Comparison of ENCODE assay signal across 2 cellular contexts in the genomic region with DNA sequence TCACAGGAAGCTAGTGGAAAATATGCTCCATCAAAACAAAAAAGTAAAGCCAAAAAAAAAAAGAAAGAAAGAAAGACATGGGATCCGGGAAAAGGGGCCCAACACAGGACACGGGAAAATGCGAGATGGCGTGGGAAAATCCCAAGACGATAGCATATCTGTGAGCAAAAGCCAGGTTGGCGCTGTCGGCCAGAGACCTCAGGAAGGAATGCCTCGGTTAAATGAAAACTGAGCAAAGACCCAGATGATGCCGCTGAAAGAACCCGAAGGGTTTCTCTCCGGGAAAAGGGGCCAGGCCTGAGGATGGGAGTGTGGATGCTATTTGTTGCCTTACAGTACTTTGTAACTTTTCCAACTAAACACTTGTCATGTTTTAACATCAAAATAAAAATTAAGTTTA.
TF ChIP-seq lines count a peak whose summit lies in the region.

No MANE protein-coding gene starts in this region.

TF ChIP-seq in IMR-90, 13 proteins besides CTCF, POLR2A, EP300 and RAD21:
- TF ChIP-seq FOS (IDR thresholded peaks at IDR 0.05; ENCODE audit: low read depth, low read length) (no peak), NFE2L2 (IDR thresholded peaks at IDR 0.05; ENCODE audit: low read depth, low read length) (no peak), RCOR1 (IDR thresholded peaks at IDR 0.05; ENCODE audit: insufficient replicate concordance, low read length) (no peak), BHLHE40 (IDR thresholded peaks at IDR 0.05; ENCODE audit: low read depth, low read length) (no peak), MXI1 (IDR thresholded peaks at IDR 0.05; ENCODE audit: borderline replicate concordance, low read depth, low read length) (no peak), MAZ (IDR thresholded peaks at IDR 0.05; ENCODE audit: borderline replicate concordance, low read depth, low read length) (no peak), CEBPB (IDR thresholded peaks at IDR 0.05; ENCODE audit: low read depth, low read length) (no peak), RFX5 (IDR thresholded peaks at IDR 0.05; ENCODE audit: low read depth, low read length) (no peak), MAFK (IDR thresholded peaks at IDR 0.05; ENCODE audit: low read depth, low read length) (no peak), SMC3 (IDR thresholded peaks at IDR 0.05; ENCODE audit: low read depth, low read length) (no peak), CHD1 (IDR thresholded peaks at IDR 0.05; ENCODE audit: low read depth, low read length) (no peak)
- TF ChIP-seq, protein P1, sequence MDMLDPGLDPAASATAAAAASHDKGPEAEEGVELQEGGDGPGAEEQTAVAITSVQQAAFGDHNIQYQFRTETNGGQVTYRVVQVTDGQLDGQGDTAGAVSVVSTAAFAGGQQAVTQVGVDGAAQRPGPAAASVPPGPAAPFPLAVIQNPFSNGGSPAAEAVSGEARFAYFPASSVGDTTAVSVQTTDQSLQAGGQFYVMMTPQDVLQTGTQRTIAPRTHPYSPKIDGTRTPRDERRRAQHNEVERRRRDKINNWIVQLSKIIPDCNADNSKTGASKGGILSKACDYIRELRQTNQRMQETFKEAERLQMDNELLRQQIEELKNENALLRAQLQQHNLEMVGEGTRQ (IDR thresholded peaks at IDR 0.05; ENCODE audit: low read depth, low read length), result no peak
- TF ChIP-seq, protein P2, sequence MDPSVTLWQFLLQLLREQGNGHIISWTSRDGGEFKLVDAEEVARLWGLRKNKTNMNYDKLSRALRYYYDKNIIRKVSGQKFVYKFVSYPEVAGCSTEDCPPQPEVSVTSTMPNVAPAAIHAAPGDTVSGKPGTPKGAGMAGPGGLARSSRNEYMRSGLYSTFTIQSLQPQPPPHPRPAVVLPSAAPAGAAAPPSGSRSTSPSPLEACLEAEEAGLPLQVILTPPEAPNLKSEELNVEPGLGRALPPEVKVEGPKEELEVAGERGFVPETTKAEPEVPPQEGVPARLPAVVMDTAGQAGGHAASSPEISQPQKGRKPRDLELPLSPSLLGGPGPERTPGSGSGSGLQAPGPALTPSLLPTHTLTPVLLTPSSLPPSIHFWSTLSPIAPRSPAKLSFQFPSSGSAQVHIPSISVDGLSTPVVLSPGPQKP (IDR thresholded peaks at IDR 0.05; ENCODE audit: borderline replicate concordance, low read depth, low read length), result no peak

TF ChIP-seq in H1, 55 proteins besides CTCF, POLR2A, EP300 and RAD21:
- TF ChIP-seq YY1 (IDR thresholded peaks at IDR 0.05; ENCODE audit: low read depth, low read length) (no peak), JUND (IDR thresholded peaks at IDR 0.05; ENCODE audit: low read length) (no peak), CHD2 (IDR thresholded peaks at IDR 0.05; ENCODE audit: low read length) (no peak), NRF1 (IDR thresholded peaks at IDR 0.05; ENCODE audit: low read depth, low read length) (no peak)
- TF ChIP-seq, protein P3, sequence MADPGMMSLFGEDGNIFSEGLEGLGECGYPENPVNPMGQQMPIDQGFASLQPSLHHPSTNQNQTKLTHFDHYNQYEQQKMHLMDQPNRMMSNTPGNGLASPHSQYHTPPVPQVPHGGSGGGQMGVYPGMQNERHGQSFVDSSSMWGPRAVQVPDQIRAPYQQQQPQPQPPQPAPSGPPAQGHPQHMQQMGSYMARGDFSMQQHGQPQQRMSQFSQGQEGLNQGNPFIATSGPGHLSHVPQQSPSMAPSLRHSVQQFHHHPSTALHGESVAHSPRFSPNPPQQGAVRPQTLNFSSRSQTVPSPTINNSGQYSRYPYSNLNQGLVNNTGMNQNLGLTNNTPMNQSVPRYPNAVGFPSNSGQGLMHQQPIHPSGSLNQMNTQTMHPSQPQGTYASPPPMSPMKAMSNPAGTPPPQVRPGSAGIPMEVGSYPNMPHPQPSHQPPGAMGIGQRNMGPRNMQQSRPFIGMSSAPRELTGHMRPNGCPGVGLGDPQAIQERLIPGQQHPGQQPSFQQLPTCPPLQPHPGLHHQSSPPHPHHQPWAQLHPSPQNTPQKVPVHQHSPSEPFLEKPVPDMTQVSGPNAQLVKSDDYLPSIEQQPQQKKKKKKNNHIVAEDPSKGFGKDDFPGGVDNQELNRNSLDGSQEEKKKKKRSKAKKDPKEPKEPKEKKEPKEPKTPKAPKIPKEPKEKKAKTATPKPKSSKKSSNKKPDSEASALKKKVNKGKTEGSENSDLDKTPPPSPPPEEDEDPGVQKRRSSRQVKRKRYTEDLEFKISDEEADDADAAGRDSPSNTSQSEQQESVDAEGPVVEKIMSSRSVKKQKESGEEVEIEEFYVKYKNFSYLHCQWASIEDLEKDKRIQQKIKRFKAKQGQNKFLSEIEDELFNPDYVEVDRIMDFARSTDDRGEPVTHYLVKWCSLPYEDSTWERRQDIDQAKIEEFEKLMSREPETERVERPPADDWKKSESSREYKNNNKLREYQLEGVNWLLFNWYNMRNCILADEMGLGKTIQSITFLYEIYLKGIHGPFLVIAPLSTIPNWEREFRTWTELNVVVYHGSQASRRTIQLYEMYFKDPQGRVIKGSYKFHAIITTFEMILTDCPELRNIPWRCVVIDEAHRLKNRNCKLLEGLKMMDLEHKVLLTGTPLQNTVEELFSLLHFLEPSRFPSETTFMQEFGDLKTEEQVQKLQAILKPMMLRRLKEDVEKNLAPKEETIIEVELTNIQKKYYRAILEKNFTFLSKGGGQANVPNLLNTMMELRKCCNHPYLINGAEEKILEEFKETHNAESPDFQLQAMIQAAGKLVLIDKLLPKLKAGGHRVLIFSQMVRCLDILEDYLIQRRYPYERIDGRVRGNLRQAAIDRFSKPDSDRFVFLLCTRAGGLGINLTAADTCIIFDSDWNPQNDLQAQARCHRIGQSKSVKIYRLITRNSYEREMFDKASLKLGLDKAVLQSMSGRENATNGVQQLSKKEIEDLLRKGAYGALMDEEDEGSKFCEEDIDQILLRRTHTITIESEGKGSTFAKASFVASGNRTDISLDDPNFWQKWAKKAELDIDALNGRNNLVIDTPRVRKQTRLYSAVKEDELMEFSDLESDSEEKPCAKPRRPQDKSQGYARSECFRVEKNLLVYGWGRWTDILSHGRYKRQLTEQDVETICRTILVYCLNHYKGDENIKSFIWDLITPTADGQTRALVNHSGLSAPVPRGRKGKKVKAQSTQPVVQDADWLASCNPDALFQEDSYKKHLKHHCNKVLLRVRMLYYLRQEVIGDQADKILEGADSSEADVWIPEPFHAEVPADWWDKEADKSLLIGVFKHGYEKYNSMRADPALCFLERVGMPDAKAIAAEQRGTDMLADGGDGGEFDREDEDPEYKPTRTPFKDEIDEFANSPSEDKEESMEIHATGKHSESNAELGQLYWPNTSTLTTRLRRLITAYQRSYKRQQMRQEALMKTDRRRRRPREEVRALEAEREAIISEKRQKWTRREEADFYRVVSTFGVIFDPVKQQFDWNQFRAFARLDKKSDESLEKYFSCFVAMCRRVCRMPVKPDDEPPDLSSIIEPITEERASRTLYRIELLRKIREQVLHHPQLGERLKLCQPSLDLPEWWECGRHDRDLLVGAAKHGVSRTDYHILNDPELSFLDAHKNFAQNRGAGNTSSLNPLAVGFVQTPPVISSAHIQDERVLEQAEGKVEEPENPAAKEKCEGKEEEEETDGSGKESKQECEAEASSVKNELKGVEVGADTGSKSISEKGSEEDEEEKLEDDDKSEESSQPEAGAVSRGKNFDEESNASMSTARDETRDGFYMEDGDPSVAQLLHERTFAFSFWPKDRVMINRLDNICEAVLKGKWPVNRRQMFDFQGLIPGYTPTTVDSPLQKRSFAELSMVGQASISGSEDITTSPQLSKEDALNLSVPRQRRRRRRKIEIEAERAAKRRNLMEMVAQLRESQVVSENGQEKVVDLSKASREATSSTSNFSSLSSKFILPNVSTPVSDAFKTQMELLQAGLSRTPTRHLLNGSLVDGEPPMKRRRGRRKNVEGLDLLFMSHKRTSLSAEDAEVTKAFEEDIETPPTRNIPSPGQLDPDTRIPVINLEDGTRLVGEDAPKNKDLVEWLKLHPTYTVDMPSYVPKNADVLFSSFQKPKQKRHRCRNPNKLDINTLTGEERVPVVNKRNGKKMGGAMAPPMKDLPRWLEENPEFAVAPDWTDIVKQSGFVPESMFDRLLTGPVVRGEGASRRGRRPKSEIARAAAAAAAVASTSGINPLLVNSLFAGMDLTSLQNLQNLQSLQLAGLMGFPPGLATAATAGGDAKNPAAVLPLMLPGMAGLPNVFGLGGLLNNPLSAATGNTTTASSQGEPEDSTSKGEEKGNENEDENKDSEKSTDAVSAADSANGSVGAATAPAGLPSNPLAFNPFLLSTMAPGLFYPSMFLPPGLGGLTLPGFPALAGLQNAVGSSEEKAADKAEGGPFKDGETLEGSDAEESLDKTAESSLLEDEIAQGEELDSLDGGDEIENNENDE (IDR thresholded peaks at IDR 0.05; ENCODE audit: insufficient replicate concordance, low read length), result no peak
- TF ChIP-seq, protein P4, sequence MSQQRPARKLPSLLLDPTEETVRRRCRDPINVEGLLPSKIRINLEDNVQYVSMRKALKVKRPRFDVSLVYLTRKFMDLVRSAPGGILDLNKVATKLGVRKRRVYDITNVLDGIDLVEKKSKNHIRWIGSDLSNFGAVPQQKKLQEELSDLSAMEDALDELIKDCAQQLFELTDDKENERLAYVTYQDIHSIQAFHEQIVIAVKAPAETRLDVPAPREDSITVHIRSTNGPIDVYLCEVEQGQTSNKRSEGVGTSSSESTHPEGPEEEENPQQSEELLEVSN (IDR thresholded peaks at IDR 0.05), result no peak
